19 cellular contexts compared by ENCODE assay signal in genomic region chr9:123484130-123484529, GRCh38.
"Had no signal": no experiment of that assay in that cellular context is flagged by ENCODE, and none has a peak within 500 bp of the region (broad histone marks: within the 10 kb centered on the region; RNA-seq: fewer than 3 reads in every experiment).

No MANE protein-coding gene starts in this region.

- H3K9me3 Mint-ChIP-seq: memory B cell, natural killer cell had no signal

- H3K27me3 ChIP-seq: cardiac muscle cell, ovary, stomach, testis, upper lobe of left lung had no signal

- H3K27ac ChIP-seq: cardiac muscle cell, ovary, psoas muscle, stomach, testis, upper lobe of left lung had no signal

- H3K36me3 Mint-ChIP-seq: activated naive CD8-positive, alpha-beta T cell; natural killer cell had no signal

- ATAC-seq: activated CD4-positive, alpha-beta T cell treated with anti-CD3 and anti-CD28 coated beads for 36 hours; natural killer cell; psoas muscle; right cardiac atrium had no signal

- H3K4me3 Mint-ChIP-seq: activated CD4-positive, alpha-beta T cell treated with anti-CD3 and anti-CD28 coated beads for 36 hours; activated naive CD8-positive, alpha-beta T cell; memory B cell; natural killer cell had no signal

- H3K27me3 Mint-ChIP-seq: activated CD4-positive, alpha-beta T cell treated with anti-CD3 and anti-CD28 coated beads for 36 hours; activated naive CD8-positive, alpha-beta T cell; memory B cell had no signal

- H3K4me3 ChIP-seq: cardiac muscle cell, ovary, psoas muscle, smooth muscle cell, stomach, testis, upper lobe of left lung had no signal

- H3K4me1 Mint-ChIP-seq: activated CD4-positive, alpha-beta T cell treated with anti-CD3 and anti-CD28 coated beads for 36 hours had no signal

- H3K4me1 ChIP-seq: psoas muscle, testis, upper lobe of left lung had no signal

- DNase-seq: activated CD4-positive, alpha-beta T cell treated with anti-CD3 and anti-CD28 coated beads for 36 hours; activated CD4-positive, alpha-beta T cell treated with anti-CD3 and anti-CD28 coated beads, Interleukin-2, amount 50 U/mL, for 48 hours; activated T-cell treated with anti-CD3 and anti-CD28 coated beads for 4 hours; foreskin melanocyte; glutamatergic neuron; kidney; left ventricle myocardium superior; natural killer cell; ovary; psoas muscle; right cardiac atrium; stimulated activated CD4-positive, alpha-beta T cell treated with anti-CD3 and anti-CD28 coated beads, Interleukin-4, amount 100 ng/mL, for 1 hour; stomach; testis; upper lobe of left lung had no signal

- H3K27ac Mint-ChIP-seq: activated CD4-positive, alpha-beta T cell treated with anti-CD3 and anti-CD28 coated beads for 36 hours; activated naive CD8-positive, alpha-beta T cell; memory B cell; natural killer cell had no signal

- H3K36me3 ChIP-seq: cardiac muscle cell, ovary, stomach, upper lobe of left lung had no signal

- H3K9me3 ChIP-seq: ovary, psoas muscle, stomach, testis, upper lobe of left lung had no signal
